Comparison of ENCODE assay signal across 29 cellular contexts in genomic region chr11:101466352-101466751, GRCh38.
DNase-seq lines count a peak whose midpoint lies in the region; ATAC-seq, FAIRE-seq and TF ChIP-seq lines count a peak whose summit lies in the region.
"Had no signal": no experiment of that assay in that cellular context is flagged by ENCODE, and none has a peak within 500 bp of the region (broad histone marks: within the 10 kb centered on the region; RNA-seq: fewer than 3 reads in every experiment).

No MANE protein-coding gene starts in this region.

- H3K9ac ChIP-seq in HepG2 (ENCODE audit: insufficient read depth, low read depth, low read length) (no peak overlapping the region), mesenchymal stem cell (ENCODE audit: low read length) (no peak overlapping the region)

- no peaks in the 10 kb centered on the region for H3K36me3 Mint-ChIP-seq in naive thymus-derived CD4-positive, alpha-beta T cell
- H3K36me3 Mint-ChIP-seq: CD8-positive, alpha-beta memory T cell; stimulated activated naive B cell treated with anti-CD40 and anti-IgM and Interleukin-4, amounts not matched to agents 10 μg/mL and 1 μg/mL and 100 μg/mL, for 72 hours had no signal

- BruUV-seq in HepG2 (replicated peaks; lab: Mats Ljungman, UMichigan) = no TSS peak

- no peak overlapping the region for H4K91ac ChIP-seq in mesenchymal stem cell (ENCODE audit: low read length)

- peak; percentile 54 for ATAC-seq in HepG2
- ATAC-seq in right lobe of liver = no peak
- peak; percentile 40 for ATAC-seq in upper lobe of right lung
- no peak for ATAC-seq in Right ventricle myocardium inferior
- ATAC-seq in naive thymus-derived CD4-positive, alpha-beta T cell = no peak
- ATAC-seq: activated CD4-positive, alpha-beta T cell treated with anti-CD3 and anti-CD28 coated beads for 36 hours; activated T-cell treated with anti-CD3 and anti-CD28 coated beads, Interleukin-2, amount 50 U/mL, for 4 hours; stimulated activated naive B cell treated with anti-CD40 and anti-IgM and Interleukin-4, amounts not matched to agents 10 μg/mL and 1 μg/mL and 100 μg/mL, for 72 hours had no signal

- H3K4me3 ChIP-seq in HepG2 (replicated peaks in 1 of 3; ENCODE audit: insufficient read depth in 1 of 3, low read depth in 2 of 3, low read length in 3 of 3) (no peak overlapping the region), right lobe of liver (no peak overlapping the region), mesenchymal stem cell (ENCODE audit: insufficient read depth in 1 of 2, low read depth in 1 of 2, low read length in 2 of 2) (no peak overlapping the region), upper lobe of right lung (no peak overlapping the region)
- no peak overlapping the region for H3K4me3 ChIP-seq in naive thymus-derived CD4-positive, alpha-beta T cell (ENCODE audit: low read length)
- H3K4me3 ChIP-seq: suprapubic skin, uterus had no signal

- H4K20me1 ChIP-seq in HepG2 (ENCODE audit: insufficient read depth, low read length) = no peaks in the 10 kb centered on the region

- no peak overlapping the region for H2BK5ac ChIP-seq in mesenchymal stem cell (ENCODE audit: low read depth, low read length, poor library complexity, severe bottlenecking)

- H2BK12ac ChIP-seq in mesenchymal stem cell (ENCODE audit: low read length in 2 of 2) = no peak overlapping the region

- no peak overlapping the region for H2AK5ac ChIP-seq in mesenchymal stem cell (ENCODE audit: low read length, severe bottlenecking)

- H2AFZ ChIP-seq in HepG2 (ENCODE audit: low read length) = no peak overlapping the region
- no peak overlapping the region for H2AFZ ChIP-seq in mesenchymal stem cell (ENCODE audit: low read depth, low read length)

- H3K27ac Mint-ChIP-seq in naive thymus-derived CD4-positive, alpha-beta T cell = no peak overlapping the region
- H3K27ac Mint-ChIP-seq: activated CD4-positive, alpha-beta T cell treated with anti-CD3 and anti-CD28 coated beads for 36 hours; CD8-positive, alpha-beta memory T cell; dendritic cell treated with granulocyte-macrophage colony-stimulating factor and Interleukin-4, amounts not matched to agents 40 ng/mL and 50 ng/mL, for 4 days; stimulated activated naive B cell treated with anti-CD40 and anti-IgM and Interleukin-4, amounts not matched to agents 10 μg/mL and 1 μg/mL and 100 μg/mL, for 72 hours; T-helper 1 cell treated with Interleukin-12 subunit alpha and Interleukin-12 subunit beta and Interleukin-4 antibody, amounts not matched to agents 30 μg/mL and 1 μg/mL, for 36 hours had no signal

- H3K4me1 ChIP-seq in HepG2 (ENCODE audit: insufficient read depth, low read length) (peaks cover 32% of the 10 kb centered on the region), right lobe of liver (no peaks in the 10 kb centered on the region), mesenchymal stem cell (ENCODE audit: control insufficient read depth, insufficient read depth, low read depth, low read length) (peaks cover 5% of the 10 kb centered on the region), upper lobe of right lung (no peaks in the 10 kb centered on the region)
- no peaks in the 10 kb centered on the region for H3K4me1 ChIP-seq in naive thymus-derived CD4-positive, alpha-beta T cell (ENCODE audit: control insufficient read depth in 2 of 2, insufficient read depth in 2 of 2, low read length in 2 of 2)
- H3K4me1 ChIP-seq: uterus had no signal

- H3K4me2 ChIP-seq in HepG2 (ENCODE audit: low read depth, low read length) (peak overlapping the region; percentile 32; the same call in 1 of the 2 replicates), mesenchymal stem cell (ENCODE audit: low read length, poor library complexity, severe bottlenecking) (peak overlapping the region; percentile 35)

- H3K14ac ChIP-seq in mesenchymal stem cell (ENCODE audit: low read length in 2 of 2) = no peak overlapping the region

- no peak for DNase-seq in HepG2 (ENCODE audit: low spot score)
- no peak for DNase-seq in right lobe of liver
- DNase-seq in amniotic epithelial cell (ENCODE audit: low read depth) = peak; percentile 52
- DNase-seq in mesenchymal stem cell = no peak
- DNase-seq in upper lobe of right lung = no peak
- DNase-seq in Right ventricle myocardium inferior (ENCODE audit: missing footprints) = no peak
- no peak for DNase-seq in activated CD8-positive, alpha-beta memory T cell treated with anti-CD3 and anti-CD28 coated beads, Interleukin-2, amount 50 U/mL, for 48 hours
- no peak for DNase-seq in naive thymus-derived CD4-positive, alpha-beta T cell
- DNase-seq: activated CD4-positive, alpha-beta T cell treated with anti-CD3 and anti-CD28 coated beads for 36 hours; activated CD8-positive, alpha-beta memory T cell treated with anti-CD3 and anti-CD28 coated beads for 24 hours; activated naive CD4-positive, alpha-beta T cell treated with anti-CD3 and anti-CD28 coated beads, Interleukin-2, amount 50 U/mL, for 16 hours; activated T-cell treated with anti-CD3 and anti-CD28 coated beads, Interleukin-2, amount 50 U/mL, for 4 hours; AML-193; caudate nucleus; CD8-positive, alpha-beta memory T cell; HCEC 1CT; MM.1S; NCI-H1417 treated with DMSO at 0.1 percent for 48 hours; NCI-H510A; retina; stimulated activated CD4-positive, alpha-beta T cell treated with anti-CD3 and anti-CD28 coated beads, Interleukin-12 subunit alpha, Interleukin-12 subunit beta, amount 100 ng/mL, for 4 hours; stimulated activated CD4-positive, alpha-beta T cell treated with anti-CD3 and anti-CD28 coated beads, Interleukin-4, amount 100 ng/mL, for 24 hours; stimulated activated naive B cell treated with anti-CD40 and anti-IgM and Interleukin-4, amounts not matched to agents 10 μg/mL and 1 μg/mL and 100 μg/mL, for 72 hours; uterus had no signal

- H3K9me3 Mint-ChIP-seq in naive thymus-derived CD4-positive, alpha-beta T cell = peaks cover 0 to 8% (median 3%) of the 10 kb centered on the region in 11 donors
- H3K9me3 Mint-ChIP-seq: activated T-cell treated with anti-CD3 and anti-CD28 coated beads, Interleukin-2, amount 50 U/mL, for 4 hours; dendritic cell treated with granulocyte-macrophage colony-stimulating factor and Interleukin-4, amounts not matched to agents 40 ng/mL and 50 ng/mL, for 4 days had no signal

- H3K27me3 Mint-ChIP-seq in naive thymus-derived CD4-positive, alpha-beta T cell = no peaks in the 10 kb centered on the region
- H3K27me3 Mint-ChIP-seq: CD8-positive, alpha-beta memory T cell; dendritic cell treated with granulocyte-macrophage colony-stimulating factor and Interleukin-4, amounts not matched to agents 40 ng/mL and 50 ng/mL, for 4 days had no signal

- no peaks in the 10 kb centered on the region for H3K27me3 ChIP-seq in HepG2 (ENCODE audit: control insufficient read depth in 1 of 2, insufficient read depth in 2 of 2, low read length in 2 of 2)
- H3K27me3 ChIP-seq in right lobe of liver = no peaks in the 10 kb centered on the region
- H3K27me3 ChIP-seq in mesenchymal stem cell (ENCODE audit: control insufficient read depth in 1 of 2, insufficient read depth in 1 of 2, low read length in 2 of 2) = no peaks in the 10 kb centered on the region
- no peaks in the 10 kb centered on the region for H3K27me3 ChIP-seq in upper lobe of right lung
- H3K27me3 ChIP-seq in naive thymus-derived CD4-positive, alpha-beta T cell (ENCODE audit: control insufficient read depth in 2 of 2, insufficient read depth in 2 of 2, low read length in 2 of 2) = no peaks in the 10 kb centered on the region
- H3K27me3 ChIP-seq: suprapubic skin, uterus had no signal

- TF ChIP-seq EP300 in HepG2 (IDR thresholded peaks at IDR 0.05; ENCODE audit: low read depth in 2 of 2, low read length in 2 of 2) = no peak
- TF ChIP-seq EP300 in HepG2 (CRISPR knock-in tag; IDR thresholded peaks at IDR 0.05; ENCODE audit: borderline replicate concordance) = no peak

- H3K4me1 Mint-ChIP-seq in naive thymus-derived CD4-positive, alpha-beta T cell = no peaks in the 10 kb centered on the region
- H3K4me1 Mint-ChIP-seq: activated CD4-positive, alpha-beta T cell treated with anti-CD3 and anti-CD28 coated beads for 36 hours; CD8-positive, alpha-beta memory T cell; stimulated activated naive B cell treated with anti-CD40 and anti-IgM and Interleukin-4, amounts not matched to agents 10 μg/mL and 1 μg/mL and 100 μg/mL, for 72 hours had no signal

- CTCF ChIA-PET in HepG2 (lab: Yijun Ruan, JAX; ENCODE audit: low intra/inter-chr PET ratio, low total read pairs) = no interaction called here
- CTCF ChIA-PET in naive thymus-derived CD4-positive, alpha-beta T cell (lab: Charles Lee) = no interaction called here

- H3K4me3 Mint-ChIP-seq in naive thymus-derived CD4-positive, alpha-beta T cell = no peak overlapping the region
- H3K4me3 Mint-ChIP-seq: activated CD4-positive, alpha-beta T cell treated with anti-CD3 and anti-CD28 coated beads for 36 hours; activated T-cell treated with anti-CD3 and anti-CD28 coated beads, Interleukin-2, amount 50 U/mL, for 4 hours; CD8-positive, alpha-beta memory T cell; dendritic cell treated with granulocyte-macrophage colony-stimulating factor and Interleukin-4, amounts not matched to agents 40 ng/mL and 50 ng/mL, for 4 days; stimulated activated naive B cell treated with anti-CD40 and anti-IgM and Interleukin-4, amounts not matched to agents 10 μg/mL and 1 μg/mL and 100 μg/mL, for 72 hours; T-helper 1 cell treated with Interleukin-12 subunit alpha and Interleukin-12 subunit beta and Interleukin-4 antibody, amounts not matched to agents 30 μg/mL and 1 μg/mL, for 36 hours had no signal

- H3K23ac ChIP-seq in mesenchymal stem cell (ENCODE audit: low read length in 2 of 2) = no peak overlapping the region

- in situ Hi-C loops in HepG2 (cut with HindIII; ENCODE audit: extremely low pct_ligation_motif_present, low pct_unique_long_range_greater_than_20kb) = no loop called here

- peak overlapping the region in 1 of 2 experiments; percentile 67 for H3K18ac ChIP-seq in mesenchymal stem cell (ENCODE audit: low read depth in 1 of 2, low read length in 2 of 2)

- H3K27ac ChIP-seq in HepG2 (ENCODE audit: extremely low read length, insufficient read depth, low read length) (no peak overlapping the region), right lobe of liver (no peak overlapping the region), mesenchymal stem cell (ENCODE audit: low read length, poor library complexity, severe bottlenecking) (no peak overlapping the region), upper lobe of right lung (no peak overlapping the region)
- H3K27ac ChIP-seq in naive thymus-derived CD4-positive, alpha-beta T cell (ENCODE audit: low read depth, low read length) = no peak overlapping the region
- H3K27ac ChIP-seq: suprapubic skin, uterus had no signal

- H3K4ac ChIP-seq in mesenchymal stem cell (ENCODE audit: low read depth in 1 of 2, low read length in 2 of 2) = peak overlapping the region in 1 of 2 experiments; percentile 8

- WGBS in HepG2 (ENCODE audit: low lambda C conversion rate) = 0% methylated on average over 4 of the region's 4 CpGs
- 23% methylated on average over 3 of the region's 4 CpGs for WGBS in right lobe of liver (ENCODE audit: insufficient coverage, low coverage, low lambda C conversion rate, missing lambda C conversion rate)
- WGBS in mesenchymal stem cell = 27% methylated on average over 4 of the region's 4 CpGs

- H3K79me1 ChIP-seq in mesenchymal stem cell (replicated peaks; ENCODE audit: low read length, poor library complexity, severe bottlenecking) = no peaks in the 10 kb centered on the region

- TF ChIP-seq RAD21 in HepG2 (CRISPR knock-in tag; IDR thresholded peaks at IDR 0.05) = no peak

- H2BK15ac ChIP-seq in mesenchymal stem cell (ENCODE audit: low read depth, poor library complexity, severe bottlenecking) = no peak overlapping the region

- H4K8ac ChIP-seq in mesenchymal stem cell (ENCODE audit: low read length) = no peak overlapping the region

- no peaks in the 10 kb centered on the region for H3K79me2 ChIP-seq in HepG2 (ENCODE audit: insufficient read depth, low read length)

- H2BK120ac ChIP-seq in mesenchymal stem cell (ENCODE audit: low read depth, low read length) = no peak overlapping the region

- TF ChIP-seq POLR2A in HepG2 (IDR thresholded peaks at IDR 0.05; ENCODE audit: insufficient read depth in 1 of 2, low read depth in 2 of 2, low read length in 2 of 2) (no peak), right lobe of liver (IDR thresholded peaks at IDR 0.05) (no peak)

- POLR2A ChIA-PET in HepG2 (lab: Yijun Ruan, JAX) = no interaction called here
- POLR2A ChIA-PET in naive thymus-derived CD4-positive, alpha-beta T cell (lab: Charles Lee) = no interaction called here

- H3K9me3 ChIP-seq in HepG2 (ENCODE audit: low read length) (no peaks in the 10 kb centered on the region), right lobe of liver (no peaks in the 10 kb centered on the region), mesenchymal stem cell (ENCODE audit: control insufficient read depth, low read length) (no peaks in the 10 kb centered on the region), upper lobe of right lung (no peaks in the 10 kb centered on the region)
- no peaks in the 10 kb centered on the region for H3K9me3 ChIP-seq in naive thymus-derived CD4-positive, alpha-beta T cell (ENCODE audit: control insufficient read depth in 2 of 3, low read length in 3 of 3)
- H3K9me3 ChIP-seq: uterus had no signal

- intact Hi-C loops in HepG2 (cut with micrococcal nuclease; ENCODE audit: unreplicated experiment) (no loop called here), right lobe of liver (cut with DNase I) (no loop called here), upper lobe of right lung (cut with DNase I) (no loop called here), Right ventricle myocardium inferior (cut with DNase I) (no loop called here)
- intact Hi-C loops in naive thymus-derived CD4-positive, alpha-beta T cell (cut with micrococcal nuclease) = no loop called here

- TF ChIP-seq CTCF in HepG2 (CRISPR knock-in tag; IDR thresholded peaks at IDR 0.05) (no peak), right lobe of liver (IDR thresholded peaks at IDR 0.05) (no peak), upper lobe of right lung (IDR thresholded peaks at IDR 0.05) (no peak)

- FAIRE-seq in HepG2 (lab: Jason Lieb, UNC) = no peak
- FAIRE-seq: A204.1, RCC 7860 had no signal

- no peaks in the 10 kb centered on the region for H3K36me3 ChIP-seq in HepG2 (replicated peaks in 1 of 2; ENCODE audit: control insufficient read depth in 1 of 2, insufficient read depth in 2 of 2, low read length in 2 of 2)
- no peaks in the 10 kb centered on the region for H3K36me3 ChIP-seq in right lobe of liver
- H3K36me3 ChIP-seq in mesenchymal stem cell (ENCODE audit: control insufficient read depth in 1 of 2, insufficient read depth in 2 of 2, low read depth in 1 of 2, low read length in 2 of 2) = no peaks in the 10 kb centered on the region
- H3K36me3 ChIP-seq in upper lobe of right lung = no peaks in the 10 kb centered on the region
- no peaks in the 10 kb centered on the region for H3K36me3 ChIP-seq in naive thymus-derived CD4-positive, alpha-beta T cell (ENCODE audit: control insufficient read depth in 2 of 3, insufficient read depth in 3 of 3, low read length in 3 of 3)
- H3K36me3 ChIP-seq: suprapubic skin, uterus had no signal

Comparison
In these comparisons a context has a peak if more than half of its experiments do, and no peak if none do; other contexts are left out.
1. ATAC-seq: peak in HepG2 (single experiment) and upper lobe of right lung (single experiment); none in right lobe of liver (0 of 4), Right ventricle myocardium inferior (single experiment) and naive thymus-derived CD4-positive, alpha-beta T cell (single experiment).